In the genomic region with DNA sequence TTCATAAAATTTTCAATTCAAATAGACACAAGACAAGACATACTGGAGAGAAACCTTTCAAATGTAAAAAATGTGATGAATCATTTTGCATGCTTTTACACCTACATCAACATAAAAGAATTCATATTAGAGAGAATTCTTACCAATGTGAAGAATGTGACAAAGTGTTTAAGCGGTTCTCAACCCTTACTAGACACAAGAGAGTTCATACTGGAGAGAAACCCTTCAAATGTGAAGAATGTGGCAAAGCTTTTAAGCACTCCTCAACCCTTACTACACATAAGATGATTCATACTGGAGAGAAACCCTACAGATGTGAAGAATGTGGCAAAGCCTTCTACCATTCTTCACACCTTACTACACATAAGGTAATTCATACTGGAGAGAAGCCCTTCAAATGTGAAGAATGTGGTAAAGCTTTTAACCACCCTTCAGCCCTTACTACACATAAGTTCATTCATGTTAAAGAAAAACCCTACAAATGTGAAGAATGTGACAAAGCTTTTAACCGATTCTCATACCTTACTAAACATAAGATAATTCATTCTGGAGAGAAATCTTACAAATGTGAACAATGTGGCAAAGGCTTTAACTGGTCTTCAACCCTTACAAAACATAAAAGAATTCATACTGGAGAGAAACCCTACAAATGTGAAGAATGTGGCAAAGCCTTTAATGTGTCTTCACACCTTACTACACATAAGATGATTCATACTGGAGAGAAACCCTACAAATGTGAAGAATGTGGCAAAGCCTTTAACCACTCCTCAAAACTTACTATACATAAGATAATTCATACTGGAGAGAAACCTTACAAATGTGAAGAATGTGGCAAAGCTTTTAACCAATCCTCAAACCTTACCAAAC, we compare ENCODE assay signal across 21 cellular contexts. TPM values are rescaled to one million over a fixed set of nuclear protein-coding genes. Genes with fewer than 3 reads are reported as not detected.
A peak's percentile ranks its signal among the peaks of the same experiment; 100 is the strongest.
DNase-seq lines count a peak whose midpoint lies in the region; ATAC-seq, FAIRE-seq and TF ChIP-seq lines count a peak whose summit lies in the region.
"Had no signal": no experiment of that assay in that cellular context is flagged by ENCODE, and none has a peak within 500 bp of the region (broad histone marks: within the 10 kb centered on the region; RNA-seq: fewer than 3 reads in every experiment).

No MANE protein-coding gene starts in this region.

- peaks cover 42% of the 10 kb centered on the region for H3K9me3 Mint-ChIP-seq in activated CD4-positive, alpha-beta T cell treated with anti-CD3 and anti-CD28 coated beads, Interleukin-2, amount 10 ng/mL, durations not matched to agents 24 days and 14 days
- peaks cover 25% of the 10 kb centered on the region for H3K9me3 Mint-ChIP-seq in WTC11
- H3K9me3 Mint-ChIP-seq in type B pancreatic cell: peaks cover 24% of the 10 kb centered on the region

- DNase-seq in activated CD4-positive, alpha-beta T cell treated with anti-CD3 and anti-CD28 coated beads, Interleukin-2, amount 10 ng/mL, durations not matched to agents 24 days and 14 days: peak; percentile 4
- no peak for DNase-seq in activated CD4-positive, alpha-beta T cell treated with anti-CD3 and anti-CD28 coated beads for 1 hour
- DNase-seq in WTC11 (ENCODE audit: low spot score) (no peak), iris pigment epithelial cell (ENCODE audit: low read depth) (peak; percentile 82), type B pancreatic cell (ENCODE audit: extremely low spot score, unreplicated experiment) (no peak), NCI-H1694 treated with DMSO at 0.1 percent for 48 hours (lab: John Stamatoyannopoulos, UW) (no peak), urothelium cell line (ENCODE audit: low spot score) (no peak)
- DNase-seq in stimulated activated naive CD4-positive, alpha-beta T cell (lab: John Stamatoyannopoulos, UW): no peak
- DNase-seq: activated CD4-positive, alpha-beta T cell treated with anti-CD3 and anti-CD28 coated beads, Interleukin-2, amount 50 U/mL, for 48 hours; activated CD8-positive, alpha-beta memory T cell treated with anti-CD3 and anti-CD28 coated beads, Interleukin-2, amount 50 U/mL, for 48 hours; COR-L47; DMS79 treated with DMSO at 0.1 percent for 48 hours; glutamatergic neuron; NCI-H1694; WERI-Rb-1 had no signal

- ATAC-seq in WTC11: no peak
- ATAC-seq: K562 had no signal

- H3K36me3 Mint-ChIP-seq in activated CD4-positive, alpha-beta T cell treated with anti-CD3 and anti-CD28 coated beads, Interleukin-2, amount 10 ng/mL, durations not matched to agents 24 days and 14 days (ENCODE audit: low read depth): peaks cover 72% of the 10 kb centered on the region
- peaks cover 62% of the 10 kb centered on the region for H3K36me3 Mint-ChIP-seq in WTC11
- peaks cover 60% of the 10 kb centered on the region for H3K36me3 Mint-ChIP-seq in type B pancreatic cell

- no peak overlapping the region for H3K4me3 Mint-ChIP-seq in activated CD4-positive, alpha-beta T cell treated with anti-CD3 and anti-CD28 coated beads, Interleukin-2, amount 10 ng/mL, durations not matched to agents 24 days and 14 days
- H3K4me3 Mint-ChIP-seq in WTC11 (no peak overlapping the region), type B pancreatic cell (no peak overlapping the region)
- H3K4me3 Mint-ChIP-seq: activated naive CD8-positive, alpha-beta T cell; B cell; neural progenitor cell; T-helper 2 cell treated with Interferon-gamma antibody and Interleukin-4, amounts not matched to agents 5 μg/mL and 100 μg/mL, for 36 hours had no signal

- no peak overlapping the region for H3K27ac Mint-ChIP-seq in activated CD4-positive, alpha-beta T cell treated with anti-CD3 and anti-CD28 coated beads, Interleukin-2, amount 10 ng/mL, durations not matched to agents 24 days and 14 days
- H3K27ac Mint-ChIP-seq in WTC11 (peak overlapping the region; percentile 31; the same call in 1 of the 2 replicates), type B pancreatic cell (peak overlapping the region; percentile 76)
- H3K27ac Mint-ChIP-seq: activated naive CD8-positive, alpha-beta T cell; activated T-helper 2 cell treated with anti-CD3 and anti-CD28 coated beads, Interferon-gamma antibody, Interleukin-2, Interleukin-4, amounts not matched to agents 10 μg/mL and 5 μg/mL and 100 μg/mL, durations not matched to agents 14 hours and 24 hours and 36 hours; B cell; neural progenitor cell; T-helper 2 cell treated with Interferon-gamma antibody and Interleukin-4, amounts not matched to agents 5 μg/mL and 100 μg/mL, for 36 hours had no signal

- intact Hi-C loops in activated CD4-positive, alpha-beta T cell treated with anti-CD3 and anti-CD28 coated beads, Interleukin-2, amount 10 ng/mL, durations not matched to agents 24 days and 14 days (cut with micrococcal nuclease): no loop called here

- POLR2A ChIA-PET in WTC11 (lab: Charles Lee): no interaction called here

- H3K27me3 Mint-ChIP-seq in activated CD4-positive, alpha-beta T cell treated with anti-CD3 and anti-CD28 coated beads, Interleukin-2, amount 10 ng/mL, durations not matched to agents 24 days and 14 days: no peaks in the 10 kb centered on the region
- no peaks in the 10 kb centered on the region for H3K27me3 Mint-ChIP-seq in WTC11 (ENCODE audit: low read depth)
- H3K27me3 Mint-ChIP-seq in type B pancreatic cell: no peaks in the 10 kb centered on the region
- H3K27me3 Mint-ChIP-seq: activated naive CD8-positive, alpha-beta T cell; B cell had no signal

- H3K4me1 Mint-ChIP-seq in activated CD4-positive, alpha-beta T cell treated with anti-CD3 and anti-CD28 coated beads, Interleukin-2, amount 10 ng/mL, durations not matched to agents 24 days and 14 days: no peaks in the 10 kb centered on the region
- H3K4me1 Mint-ChIP-seq in WTC11 (no peaks in the 10 kb centered on the region), type B pancreatic cell (ENCODE audit: unreplicated experiment) (no peaks in the 10 kb centered on the region)
- H3K4me1 Mint-ChIP-seq: B cell, neural progenitor cell had no signal

- no peak for FAIRE-seq in urothelium cell line (lab: Jason Lieb, UNC)
- FAIRE-seq: K562 had no signal

- no peak for TF ChIP-seq CTCF in WTC11 (IDR thresholded peaks at IDR 0.05)
- no peak for TF ChIP-seq CTCF in type B pancreatic cell (conservative IDR thresholded peaks at IDR 0.05)

- CTCF ChIA-PET in WTC11 (lab: Charles Lee): no interaction called here

TF ChIP-seq in WTC11, 78 proteins besides CTCF, POLR2A, EP300 and RAD21 (continues in another document):
- no peak for TF ChIP-seq NFATC4 (CRISPR knock-in tag; IDR thresholded peaks at IDR 0.05)
- TF ChIP-seq KAT7 (CRISPR knock-in tag; IDR thresholded peaks at IDR 0.05; ENCODE audit: borderline replicate concordance): no peak
- no peak for TF ChIP-seq JAZF1 (CRISPR knock-in tag; IDR thresholded peaks at IDR 0.05)
- TF ChIP-seq PRRX2 (CRISPR knock-in tag; IDR thresholded peaks at IDR 0.05): no peak
- TF ChIP-seq, protein P1, sequence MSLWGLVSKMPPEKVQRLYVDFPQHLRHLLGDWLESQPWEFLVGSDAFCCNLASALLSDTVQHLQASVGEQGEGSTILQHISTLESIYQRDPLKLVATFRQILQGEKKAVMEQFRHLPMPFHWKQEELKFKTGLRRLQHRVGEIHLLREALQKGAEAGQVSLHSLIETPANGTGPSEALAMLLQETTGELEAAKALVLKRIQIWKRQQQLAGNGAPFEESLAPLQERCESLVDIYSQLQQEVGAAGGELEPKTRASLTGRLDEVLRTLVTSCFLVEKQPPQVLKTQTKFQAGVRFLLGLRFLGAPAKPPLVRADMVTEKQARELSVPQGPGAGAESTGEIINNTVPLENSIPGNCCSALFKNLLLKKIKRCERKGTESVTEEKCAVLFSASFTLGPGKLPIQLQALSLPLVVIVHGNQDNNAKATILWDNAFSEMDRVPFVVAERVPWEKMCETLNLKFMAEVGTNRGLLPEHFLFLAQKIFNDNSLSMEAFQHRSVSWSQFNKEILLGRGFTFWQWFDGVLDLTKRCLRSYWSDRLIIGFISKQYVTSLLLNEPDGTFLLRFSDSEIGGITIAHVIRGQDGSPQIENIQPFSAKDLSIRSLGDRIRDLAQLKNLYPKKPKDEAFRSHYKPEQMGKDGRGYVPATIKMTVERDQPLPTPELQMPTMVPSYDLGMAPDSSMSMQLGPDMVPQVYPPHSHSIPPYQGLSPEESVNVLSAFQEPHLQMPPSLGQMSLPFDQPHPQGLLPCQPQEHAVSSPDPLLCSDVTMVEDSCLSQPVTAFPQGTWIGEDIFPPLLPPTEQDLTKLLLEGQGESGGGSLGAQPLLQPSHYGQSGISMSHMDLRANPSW (CRISPR knock-in tag; conservative IDR thresholded peaks at IDR 0.05; ENCODE audit: low read depth): no peak
- no peak for TF ChIP-seq RORB (CRISPR knock-in tag; IDR thresholded peaks at IDR 0.05)
- no peak for TF ChIP-seq NR2C2 (CRISPR knock-in tag; IDR thresholded peaks at IDR 0.05)
- TF ChIP-seq, protein P2, sequence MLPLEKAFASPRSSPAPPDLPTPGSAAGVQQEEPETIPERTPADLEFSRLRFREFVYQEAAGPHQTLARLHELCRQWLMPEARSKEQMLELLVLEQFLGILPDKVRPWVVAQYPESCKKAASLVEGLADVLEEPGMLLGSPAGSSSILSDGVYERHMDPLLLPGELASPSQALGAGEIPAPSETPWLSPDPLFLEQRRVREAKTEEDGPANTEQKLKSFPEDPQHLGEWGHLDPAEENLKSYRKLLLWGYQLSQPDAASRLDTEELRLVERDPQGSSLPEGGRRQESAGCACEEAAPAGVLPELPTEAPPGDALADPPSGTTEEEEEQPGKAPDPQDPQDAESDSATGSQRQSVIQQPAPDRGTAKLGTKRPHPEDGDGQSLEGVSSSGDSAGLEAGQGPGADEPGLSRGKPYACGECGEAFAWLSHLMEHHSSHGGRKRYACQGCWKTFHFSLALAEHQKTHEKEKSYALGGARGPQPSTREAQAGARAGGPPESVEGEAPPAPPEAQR (CRISPR knock-in tag; IDR thresholded peaks at IDR 0.05): no peak

RNA-seq across cellular contexts. Expression of a gene that starts 24.6 kb away (rescaled TPM):
- total RNA-seq in activated CD4-positive, alpha-beta T cell treated with anti-CD3 and anti-CD28 coated beads, Interleukin-2, amount 10 ng/mL, durations not matched to agents 24 days and 14 days: 14.2 and 14.8 TPM in 2 replicates
- total RNA-seq in WTC11 (2021) (41.2 to 45.2 TPM (median 42.1 TPM) in 3 replicates), type B pancreatic cell (ENCODE audit: low replicate concordance) (38.0 and 40.6 TPM in 2 replicates)

RNA-seq across cellular contexts. Expression of a gene that starts 35.3 kb away (rescaled TPM):
- total RNA-seq in activated CD4-positive, alpha-beta T cell treated with anti-CD3 and anti-CD28 coated beads, Interleukin-2, amount 10 ng/mL, durations not matched to agents 24 days and 14 days: 18.8 and 20.4 TPM in 2 replicates
- total RNA-seq in WTC11 (2021): 50.0 to 60.4 TPM (median 50.8 TPM) in 3 replicates
- 20.7 and 40.6 TPM in 2 replicates for total RNA-seq in type B pancreatic cell (ENCODE audit: low replicate concordance)

Comparison
In these comparisons a context has a peak if more than half of its experiments do, and no peak if none do; other contexts are left out.
1. DNase-seq: peak in activated CD4-positive, alpha-beta T cell treated with anti-CD3 and anti-CD28 coated beads, Interleukin-2, amount 10 ng/mL, durations not matched to agents 24 days and 14 days (single experiment) and iris pigment epithelial cell (single experiment); none in activated CD4-positive, alpha-beta T cell treated with anti-CD3 and anti-CD28 coated beads for 1 hour (single experiment), WTC11 (single experiment), type B pancreatic cell (single experiment), NCI-H1694 treated with DMSO at 0.1 percent for 48 hours (single experiment), urothelium cell line (single experiment) and stimulated activated naive CD4-positive, alpha-beta T cell (0 of 6).